In the genomic region with DNA sequence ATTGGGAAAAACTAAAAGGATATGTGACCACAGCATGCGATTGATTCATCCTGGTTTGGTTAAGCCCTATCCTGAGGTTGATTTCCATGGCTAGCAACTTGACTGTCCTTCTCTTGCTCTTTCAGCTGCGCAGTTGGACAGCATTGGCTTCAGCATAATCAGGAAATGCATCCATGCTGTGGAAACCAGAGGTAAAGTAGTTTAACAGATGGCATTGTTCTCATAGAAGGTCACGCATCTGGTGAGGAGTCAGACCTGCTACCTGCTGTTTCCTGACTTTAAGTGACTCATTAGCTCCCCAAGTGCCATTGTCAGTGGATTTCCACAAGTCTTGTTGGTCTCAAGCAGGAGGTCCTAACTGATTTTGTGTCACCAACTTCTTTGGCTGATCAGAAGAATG, we compare ENCODE assay signal across 10 cellular contexts.
DNase-seq lines count a peak whose midpoint lies in the region; ATAC-seq and TF ChIP-seq lines count a peak whose summit lies in the region.
"Had no signal": no experiment of that assay in that cellular context is flagged by ENCODE, and none has a peak within 500 bp of the region (broad histone marks: within the 10 kb centered on the region; RNA-seq: fewer than 3 reads in every experiment).

No MANE protein-coding gene starts in this region.

- H3K4me3 ChIP-seq in KMS-11 (IDR thresholded peaks at IDR 0.05; ENCODE audit: insufficient read depth, low read depth, low read length) (no peak overlapping the region), coronary artery (no peak overlapping the region), dorsolateral prefrontal cortex (no peak overlapping the region)

- no peaks in the 10 kb centered on the region for H3K79me2 ChIP-seq in KMS-11 (ENCODE audit: insufficient read depth, low read depth)

- H3K27ac Mint-ChIP-seq in activated CD4-positive, alpha-beta T cell treated with anti-CD3 and anti-CD28 coated beads for 36 hours, result peak overlapping the region; percentile 12
- H3K27ac Mint-ChIP-seq in activated naive CD8-positive, alpha-beta T cell, result peak overlapping the region; percentile 54

- POLR2A ChIA-PET in activated CD4-positive, alpha-beta T cell treated with anti-CD3 and anti-CD28 coated beads for 36 hours (lab: Charles Lee), result no interaction called here

- CTCF ChIA-PET in activated CD4-positive, alpha-beta T cell treated with anti-CD3 and anti-CD28 coated beads for 36 hours (lab: Charles Lee), result interaction anchor here (0.8 to 0.9 kb wide), 2 partner anchors 14 to 148 kb away, joined by 3 to 5 read pairs; no protein-coding TSS in a partner anchor

- H3K4me2 ChIP-seq in KMS-11, result peak overlapping the region; percentile 1; the same call in 1 of the 2 replicates

- intact Hi-C loops in activated CD4-positive, alpha-beta T cell treated with anti-CD3 and anti-CD28 coated beads for 36 hours (cut with DNase I, micrococcal nuclease), result no loop called here
- intact Hi-C loops in dorsolateral prefrontal cortex (cut with DNase I), result no loop called here

- H3K27me3 ChIP-seq in KMS-11 (ENCODE audit: insufficient read depth, low read depth) (no peaks in the 10 kb centered on the region), dorsolateral prefrontal cortex (no peaks in the 10 kb centered on the region)

- DNase-seq in activated CD4-positive, alpha-beta T cell treated with anti-CD3 and anti-CD28 coated beads for 36 hours, result no peak
- DNase-seq in activated CD4-positive, alpha-beta T cell treated with anti-CD3 and anti-CD28 coated beads for 1 hour, result no peak
- peak; percentile 34 for DNase-seq in left kidney (ENCODE audit: low read depth, low spot score)
- no peak for DNase-seq in coronary artery (ENCODE audit: low spot score)
- no peak for DNase-seq in SIG-M5 treated with dmso at 0.1 percent for 504 hours (lab: John Stamatoyannopoulos, UW; ENCODE audit: unreplicated experiment)
- no peak for DNase-seq in dorsolateral prefrontal cortex
- DNase-seq: head of caudate nucleus, MM.1S had no signal

- no peaks in the 10 kb centered on the region for H3K9me3 Mint-ChIP-seq in activated CD4-positive, alpha-beta T cell treated with anti-CD3 and anti-CD28 coated beads for 36 hours (ENCODE audit: low read depth)
- no peaks in the 10 kb centered on the region for H3K9me3 Mint-ChIP-seq in activated naive CD8-positive, alpha-beta T cell (ENCODE audit: low read depth)

- no peaks in the 10 kb centered on the region for H3K36me3 ChIP-seq in KMS-11 (ENCODE audit: insufficient read depth)

- peaks cover 10% of the 10 kb centered on the region for H3K36me3 Mint-ChIP-seq in activated CD4-positive, alpha-beta T cell treated with anti-CD3 and anti-CD28 coated beads for 36 hours (ENCODE audit: low read depth)
- peaks cover 28% of the 10 kb centered on the region for H3K36me3 Mint-ChIP-seq in activated naive CD8-positive, alpha-beta T cell

- no peak overlapping the region for H3K4me3 Mint-ChIP-seq in activated CD4-positive, alpha-beta T cell treated with anti-CD3 and anti-CD28 coated beads for 36 hours
- no peak overlapping the region for H3K4me3 Mint-ChIP-seq in activated naive CD8-positive, alpha-beta T cell

- no peak overlapping the region for H2AFZ ChIP-seq in KMS-11 (ENCODE audit: low read depth)

- no peaks in the 10 kb centered on the region for H4K20me1 ChIP-seq in KMS-11 (ENCODE audit: insufficient read depth)

- peaks cover 64% of the 10 kb centered on the region for H3K4me1 ChIP-seq in KMS-11 (ENCODE audit: low read depth, poor library complexity, severe bottlenecking)

- peak; percentile 58 for ATAC-seq in activated CD4-positive, alpha-beta T cell treated with anti-CD3 and anti-CD28 coated beads for 36 hours

- H3K27ac ChIP-seq in KMS-11, result no peak overlapping the region
- H3K27ac ChIP-seq in coronary artery, result no peak overlapping the region
- no peak overlapping the region for H3K27ac ChIP-seq in dorsolateral prefrontal cortex

- H3K4me1 Mint-ChIP-seq in activated CD4-positive, alpha-beta T cell treated with anti-CD3 and anti-CD28 coated beads for 36 hours, result peaks cover 40% of the 10 kb centered on the region
- H3K4me1 Mint-ChIP-seq in activated naive CD8-positive, alpha-beta T cell (ENCODE audit: low read depth), result peaks cover 37% of the 10 kb centered on the region

- TF ChIP-seq CTCF in KMS-11 (conservative IDR thresholded peaks at IDR 0.05; ENCODE audit: low read depth, low read length), result no peak
- no peak for TF ChIP-seq CTCF in coronary artery (IDR thresholded peaks at IDR 0.05)
- TF ChIP-seq CTCF in dorsolateral prefrontal cortex (IDR thresholded peaks at IDR 0.05 in 54 of 56, conservative IDR thresholded peaks at IDR 0.05 in 2 of 56; ENCODE audit: low read depth in 1 of 56, partially characterized antibody in 56 of 56), result no peak

- no peak overlapping the region for H3K9ac ChIP-seq in KMS-11

- H3K27me3 Mint-ChIP-seq in activated CD4-positive, alpha-beta T cell treated with anti-CD3 and anti-CD28 coated beads for 36 hours, result no peaks in the 10 kb centered on the region
- H3K27me3 Mint-ChIP-seq in activated naive CD8-positive, alpha-beta T cell, result no peaks in the 10 kb centered on the region
